ENCODE assay signal across 15 cellular contexts in genomic region chr5:72283358-72283757, GRCh38. TPM values are rescaled to one million over a fixed set of nuclear protein-coding genes. Genes with fewer than 3 reads are reported as not detected.
A peak's percentile ranks its signal among the peaks of the same experiment; 100 is the strongest.
DNase-seq lines count a peak whose midpoint lies in the region; ATAC-seq and TF ChIP-seq lines count a peak whose summit lies in the region.
"Had no signal": no experiment of that assay in that cellular context is flagged by ENCODE, and none has a peak within 500 bp of the region (broad histone marks: within the 10 kb centered on the region; RNA-seq: fewer than 3 reads in every experiment).

No MANE protein-coding gene starts in this region.

- POLR2A ChIA-PET in activated CD8-positive, alpha-beta T cell treated with anti-CD3 and anti-CD28 coated beads for 36 hours (lab: Charles Lee), result no interaction called here

- CTCF ChIA-PET in activated CD8-positive, alpha-beta T cell treated with anti-CD3 and anti-CD28 coated beads for 36 hours (lab: Charles Lee), result interaction anchor here (1.1 kb wide), 1 partner anchor 25 kb away, joined by 3 read pairs; no protein-coding TSS in a partner anchor

- H3K4me1 ChIP-seq in breast epithelium (peaks cover 0 to 4% of the 10 kb centered on the region in 2 donors), hepatocyte (ENCODE audit: insufficient read depth) (peaks cover 36% of the 10 kb centered on the region), tibial artery (peaks cover 0 to 53% (median 31%) of the 10 kb centered on the region in 4 donors)

- intact Hi-C loops in breast epithelium (cut with DNase I; ENCODE audit: low total_unique reads) (no loop called here), tibial artery (cut with DNase I; ENCODE audit: low total_unique reads) (no loop called here)
- intact Hi-C loops in activated CD8-positive, alpha-beta T cell treated with anti-CD3 and anti-CD28 coated beads for 36 hours (cut with micrococcal nuclease), result no loop called here

- H3K4me3 ChIP-seq in breast epithelium (no peak overlapping the region), hepatocyte (no peak overlapping the region), tibial artery (no peak overlapping the region)
- H3K4me3 ChIP-seq: stomach had no signal

- no peak for TF ChIP-seq POLR2A in breast epithelium (IDR thresholded peaks at IDR 0.05)

- WGBS in hepatocyte (ENCODE audit: low lambda C conversion rate, missing lambda C conversion rate), result 79% methylated on average over 2 of the region's 2 CpGs

- DNase-seq in OCI-M1 (lab: John Stamatoyannopoulos, UW) (peak; percentile 55), breast epithelium (ENCODE audit: low spot score in 2 of 2) (no peak), hepatocyte (ENCODE audit: low spot score) (no peak), tibial artery (no peak), NCI-H69 (lab: John Stamatoyannopoulos, UW) (no peak), putamen (ENCODE audit: low spot score) (no peak)
- DNase-seq in activated CD8-positive, alpha-beta T cell treated with anti-CD3 and anti-CD28 coated beads for 36 hours, result no peak
- DNase-seq: activated CD8-positive, alpha-beta memory T cell treated with anti-CD3 and anti-CD28 coated beads, Interleukin-2, amount 10 ng/mL, durations not matched to agents 7 days and 5 days; activated naive CD4-positive, alpha-beta T cell treated with anti-CD3 and anti-CD28 coated beads for 36 hours; GDM1; KG1; NCI-H1930; NCI-H82; stomach had no signal

- no peak for ATAC-seq in activated CD8-positive, alpha-beta T cell treated with anti-CD3 and anti-CD28 coated beads for 36 hours
- no peak for ATAC-seq in HG03442 (IDR thresholded peaks at IDR 0.05; ENCODE audit: unreplicated experiment)
- ATAC-seq: activated CD8-positive, alpha-beta memory T cell treated with anti-CD3 and anti-CD28 coated beads, Interleukin-2, amount 10 ng/mL, durations not matched to agents 7 days and 5 days had no signal

- no peaks in the 10 kb centered on the region for H3K36me3 ChIP-seq in breast epithelium
- H3K36me3 ChIP-seq in hepatocyte (replicated peaks; ENCODE audit: insufficient read depth, low read depth), result no peaks in the 10 kb centered on the region
- no peaks in the 10 kb centered on the region for H3K36me3 ChIP-seq in tibial artery

- no peaks in the 10 kb centered on the region for H3K9me3 Mint-ChIP-seq in activated CD8-positive, alpha-beta T cell treated with anti-CD3 and anti-CD28 coated beads for 36 hours

- no peak overlapping the region for H3K27ac Mint-ChIP-seq in activated CD8-positive, alpha-beta T cell treated with anti-CD3 and anti-CD28 coated beads for 36 hours
- H3K27ac Mint-ChIP-seq: activated CD8-positive, alpha-beta memory T cell treated with anti-CD3 and anti-CD28 coated beads, Interleukin-2, amount 10 ng/mL, durations not matched to agents 7 days and 5 days; activated naive CD4-positive, alpha-beta T cell treated with anti-CD3 and anti-CD28 coated beads for 36 hours had no signal

- peaks cover 38% of the 10 kb centered on the region for H3K36me3 Mint-ChIP-seq in activated CD8-positive, alpha-beta T cell treated with anti-CD3 and anti-CD28 coated beads for 36 hours (ENCODE audit: low read depth)

- no peak overlapping the region for H3K4me2 ChIP-seq in hepatocyte

- H3K4me3 Mint-ChIP-seq in activated CD8-positive, alpha-beta T cell treated with anti-CD3 and anti-CD28 coated beads for 36 hours, result no peak overlapping the region
- H3K4me3 Mint-ChIP-seq: activated CD8-positive, alpha-beta memory T cell treated with anti-CD3 and anti-CD28 coated beads, Interleukin-2, amount 10 ng/mL, durations not matched to agents 7 days and 5 days; activated naive CD4-positive, alpha-beta T cell treated with anti-CD3 and anti-CD28 coated beads for 36 hours had no signal

- H3K9me2 ChIP-seq in hepatocyte (replicated peaks; ENCODE audit: insufficient read depth), result no peaks in the 10 kb centered on the region

- no peak overlapping the region for H2AFZ ChIP-seq in hepatocyte

- H3K27me3 ChIP-seq in breast epithelium (no peaks in the 10 kb centered on the region), hepatocyte (no peaks in the 10 kb centered on the region), tibial artery (no peaks in the 10 kb centered on the region)
- H3K27me3 ChIP-seq: stomach had no signal

- no peaks in the 10 kb centered on the region for H3K9me3 ChIP-seq in breast epithelium
- H3K9me3 ChIP-seq in hepatocyte (ENCODE audit: low read depth), result no peaks in the 10 kb centered on the region
- H3K9me3 ChIP-seq in tibial artery, result no peaks in the 10 kb centered on the region
- H3K9me3 ChIP-seq: stomach had no signal

- TF ChIP-seq CTCF in breast epithelium (IDR thresholded peaks at IDR 0.05), result no peak
- no peak for TF ChIP-seq CTCF in hepatocyte (IDR thresholded peaks at IDR 0.05; ENCODE audit: poor library complexity)
- TF ChIP-seq CTCF in tibial artery (IDR thresholded peaks at IDR 0.05), result no peak
- no peak for TF ChIP-seq CTCF in activated CD8-positive, alpha-beta T cell treated with anti-CD3 and anti-CD28 coated beads for 36 hours (IDR thresholded peaks at IDR 0.05)

- H4K20me1 ChIP-seq in hepatocyte (ENCODE audit: insufficient read depth, poor library complexity, severe bottlenecking), result no peaks in the 10 kb centered on the region

- H3K27ac ChIP-seq in breast epithelium (peak overlapping the region; percentile 30 to 46), hepatocyte (peak overlapping the region; percentile 67), tibial artery (peak overlapping the region; percentile 72 to 76)

- no peaks in the 10 kb centered on the region for H3K79me2 ChIP-seq in hepatocyte

- no peaks in the 10 kb centered on the region for H3K27me3 Mint-ChIP-seq in activated CD8-positive, alpha-beta T cell treated with anti-CD3 and anti-CD28 coated beads for 36 hours
- H3K27me3 Mint-ChIP-seq: activated CD8-positive, alpha-beta memory T cell treated with anti-CD3 and anti-CD28 coated beads, Interleukin-2, amount 10 ng/mL, durations not matched to agents 7 days and 5 days had no signal

- no peaks in the 10 kb centered on the region for H3K4me1 Mint-ChIP-seq in activated CD8-positive, alpha-beta T cell treated with anti-CD3 and anti-CD28 coated beads for 36 hours (ENCODE audit: low read depth)

RNA-seq across cellular contexts. Expression of gene MRPS27, which starts 36.7 kb away (rescaled TPM):
- 10 to 100 TPM; 47.8 to 71.3 (median 51.8) TPM for total RNA-seq in breast epithelium
- 58.0 and 63.5 TPM in 2 replicates for total RNA-seq in hepatocyte
- polyA plus RNA-seq in hepatocyte, result 32.2 and 35.6 TPM in 2 replicates
- total RNA-seq in activated CD8-positive, alpha-beta T cell treated with anti-CD3 and anti-CD28 coated beads for 36 hours, result 10 to 100 TPM; 91.5 to 99.1 TPM

RNA-seq across cellular contexts. Expression of gene PTCD2, which starts 36.8 kb away (rescaled TPM):
- 10 to 100 TPM in 1 of 3 donors, 1 to 10 TPM in 2; 5.6 to 10.1 (median 7.5) TPM for total RNA-seq in breast epithelium
- total RNA-seq in hepatocyte, result 10.5 and 12.0 TPM in 2 replicates
- polyA plus RNA-seq in hepatocyte, result 5.8 and 6.7 TPM in 2 replicates
- 10 to 100 TPM; 10.9 to 11.7 TPM for total RNA-seq in activated CD8-positive, alpha-beta T cell treated with anti-CD3 and anti-CD28 coated beads for 36 hours
